ENCODE assay signal across 8 cellular contexts in the genomic region with DNA sequence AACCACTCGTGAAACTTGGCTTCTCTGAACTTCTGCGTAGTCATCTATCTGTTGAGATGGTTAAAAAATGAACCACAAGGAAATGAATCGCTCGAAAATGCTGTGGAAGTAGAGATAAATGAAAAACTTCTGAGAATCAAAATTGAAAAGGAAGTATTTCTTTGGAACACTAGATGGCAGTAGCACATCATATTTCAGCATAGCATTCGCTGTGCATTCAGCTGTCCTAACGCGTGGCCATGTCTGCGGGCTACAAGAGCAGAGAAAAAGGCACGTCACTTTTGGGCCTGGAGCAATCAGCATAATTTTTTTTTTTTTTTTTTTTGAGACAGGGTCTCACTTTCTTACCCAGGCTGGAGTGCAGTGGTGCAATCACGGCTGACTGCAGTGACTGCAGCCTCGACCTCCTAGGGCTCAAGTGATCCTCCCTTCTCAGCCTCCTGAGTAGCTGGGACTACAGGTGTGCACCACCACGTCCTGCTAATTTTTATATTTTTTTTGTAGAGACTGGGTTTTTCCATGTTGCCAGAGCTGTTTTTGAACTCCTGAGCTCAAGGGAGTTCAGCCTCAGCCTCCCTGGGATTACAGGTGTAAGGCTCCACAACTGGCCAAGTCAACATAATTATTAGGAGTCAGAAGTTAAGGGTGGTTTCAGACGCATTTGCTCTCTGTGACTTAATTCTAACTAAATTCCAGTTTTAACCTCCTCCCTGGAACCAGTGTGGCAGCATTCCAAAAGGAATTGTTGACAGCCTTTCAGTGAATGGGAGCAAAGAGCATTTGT. TPM values are rescaled to one million over a fixed set of nuclear protein-coding genes. Genes with fewer than 3 reads are reported as not detected.
DNase-seq lines count a peak whose midpoint lies in the region; ATAC-seq, FAIRE-seq and TF ChIP-seq lines count a peak whose summit lies in the region.

No MANE protein-coding gene starts in this region.

- H3K36me3 ChIP-seq in endothelial cell of umbilical vein (ENCODE audit: control insufficient read depth in 2 of 2, extremely low read depth in 1 of 2, insufficient read depth in 2 of 2, low read length in 2 of 2) = no peaks in the 10 kb centered on the region
- H3K36me3 ChIP-seq in mucosa of descending colon (ENCODE audit: low read depth) = no peaks in the 10 kb centered on the region
- H3K36me3 ChIP-seq in thyroid gland = no peaks in the 10 kb centered on the region

- WGBS in thyroid gland, 2 donors = 19 to 21% methylated on average over 13 of the region's 13 CpGs

- peaks cover 7% of the 10 kb centered on the region for H3K4me1 Mint-ChIP-seq in activated CD4-positive, alpha-beta T cell treated with anti-CD3 and anti-CD28 coated beads, Interleukin-2, amount 10 ng/mL, durations not matched to agents 24 days and 14 days

- H2AFZ ChIP-seq in endothelial cell of umbilical vein (ENCODE audit: low read depth, low read length) = no peak overlapping the region

- CTCF ChIA-PET in endothelial cell of umbilical vein (lab: Charles Lee) = interaction anchor here (0.6 to 4.0 kb wide), 53 partner anchors 9 to 1324 kb away, joined by 3 to 50 read pairs (median 4); a partner anchor contains a TSS

- no peaks in the 10 kb centered on the region for H3K79me2 ChIP-seq in endothelial cell of umbilical vein (ENCODE audit: control insufficient read depth, insufficient read depth, low read length)

- H3K9me3 Mint-ChIP-seq in activated CD4-positive, alpha-beta T cell treated with anti-CD3 and anti-CD28 coated beads, Interleukin-2, amount 10 ng/mL, durations not matched to agents 24 days and 14 days = no peaks in the 10 kb centered on the region

- no peaks in the 10 kb centered on the region for H4K20me1 ChIP-seq in endothelial cell of umbilical vein (replicated peaks; ENCODE audit: control insufficient read depth, extremely low read depth, insufficient read depth, low read length)

- no peak overlapping the region for H3K4me2 ChIP-seq in endothelial cell of umbilical vein (ENCODE audit: insufficient read depth, low read length)

- peaks cover 4% of the 10 kb centered on the region for H3K9me1 ChIP-seq in endothelial cell of umbilical vein (replicated peaks; ENCODE audit: control insufficient read depth, extremely low read depth, insufficient read depth, low read length)

- no peak overlapping the region for H3K9ac ChIP-seq in endothelial cell of umbilical vein (replicated peaks; ENCODE audit: extremely low read depth, insufficient read depth, low read length)

- H3K4me1 ChIP-seq in endothelial cell of umbilical vein (ENCODE audit: control insufficient read depth, extremely low read depth, insufficient read depth, low read length) (no peaks in the 10 kb centered on the region), mucosa of descending colon (ENCODE audit: low read depth) (no peaks in the 10 kb centered on the region), thyroid gland (no peaks in the 10 kb centered on the region)

- H3K36me3 Mint-ChIP-seq in activated CD4-positive, alpha-beta T cell treated with anti-CD3 and anti-CD28 coated beads, Interleukin-2, amount 10 ng/mL, durations not matched to agents 24 days and 14 days (ENCODE audit: low read depth) = no peaks in the 10 kb centered on the region

- dilution Hi-C loops in endothelial cell of umbilical vein (cut with MboI; ENCODE audit: extremely low pct_ligation_motif_present, low sequenced_read_pairs) = no loop called here

- no peak overlapping the region for H3K27ac ChIP-seq in endothelial cell of umbilical vein (ENCODE audit: insufficient read depth, low read depth, low read length)
- H3K27ac ChIP-seq in thyroid gland = no peak overlapping the region

- H3K27me3 Mint-ChIP-seq in activated CD4-positive, alpha-beta T cell treated with anti-CD3 and anti-CD28 coated beads, Interleukin-2, amount 10 ng/mL, durations not matched to agents 24 days and 14 days = peaks cover 44% of the 10 kb centered on the region

- POLR2A ChIA-PET in endothelial cell of umbilical vein (lab: Charles Lee) = interaction anchor here (0.7 kb wide), 1 partner anchor 872 kb away, joined by 4 read pairs; a partner anchor contains a TSS

- no TSS peak for BruUV-seq in endothelial cell of umbilical vein (replicated peaks; lab: Mats Ljungman, UMichigan)

- intact Hi-C loops in activated CD4-positive, alpha-beta T cell treated with anti-CD3 and anti-CD28 coated beads, Interleukin-2, amount 10 ng/mL, durations not matched to agents 24 days and 14 days (cut with micrococcal nuclease) = loop anchor here (1.0 to 5.0 kb wide), 6 partner anchors 171 to 651 kb away; no protein-coding TSS in a partner anchor
- intact Hi-C loops in endothelial cell of umbilical vein (cut with micrococcal nuclease) = loop anchor here (1.0 to 2.0 kb wide), 10 partner anchors 162 to 1248 kb away; a partner anchor contains a TSS
- intact Hi-C loops in mucosa of descending colon (cut with DNase I, micrococcal nuclease) = loop anchor here (5.0 to 10.0 kb wide), 3 partner anchors 171 to 399 kb away; a partner anchor contains a TSS
- intact Hi-C loops in thyroid gland (cut with DNase I) = loop anchor here (5.0 to 10.0 kb wide), 4 partner anchors 171 to 479 kb away; a partner anchor contains a TSS

- peak; percentile 42 to 44 for TF ChIP-seq CTCF in endothelial cell of umbilical vein (IDR thresholded peaks at IDR 0.05; ENCODE audit: extremely low read depth in 1 of 2, insufficient read depth in 1 of 2, low read depth in 1 of 2, low read length in 2 of 2)
- TF ChIP-seq CTCF in mucosa of descending colon (IDR thresholded peaks at IDR 0.05) = peak; percentile 25
- peak; percentile 26 to 90 (median 72) for TF ChIP-seq CTCF in thyroid gland (IDR thresholded peaks at IDR 0.05)

- H3K27me3 ChIP-seq in endothelial cell of umbilical vein (ENCODE audit: control insufficient read depth in 2 of 2, insufficient read depth in 2 of 2, low read length in 2 of 2) = peaks cover 5 to 8% of the 10 kb centered on the region in 2 experiments
- H3K27me3 ChIP-seq in thyroid gland = no peaks in the 10 kb centered on the region

- peak; percentile 75 for ATAC-seq in GM18511 (IDR thresholded peaks at IDR 0.05; ENCODE audit: unreplicated experiment)
- peak; percentile 87 for ATAC-seq in HG03354 (IDR thresholded peaks at IDR 0.05; ENCODE audit: poor library complexity, severe bottlenecking, unreplicated experiment)
- peak; percentile 90 for ATAC-seq in mucosa of descending colon

- H3K4me3 ChIP-seq in endothelial cell of umbilical vein (replicated peaks in 1 of 3; ENCODE audit: insufficient read depth in 1 of 3, low read depth in 1 of 3, low read length in 3 of 3) = no peak overlapping the region
- H3K4me3 ChIP-seq in mucosa of descending colon = no peak overlapping the region
- H3K4me3 ChIP-seq in thyroid gland (replicated peaks in 1 of 3) = no peak overlapping the region

- no peak overlapping the region for H3K4me3 Mint-ChIP-seq in activated CD4-positive, alpha-beta T cell treated with anti-CD3 and anti-CD28 coated beads, Interleukin-2, amount 10 ng/mL, durations not matched to agents 24 days and 14 days

- TF ChIP-seq POLR2A in endothelial cell of umbilical vein (IDR thresholded peaks at IDR 0.05; ENCODE audit: low read depth, low read length) (no peak), thyroid gland (IDR thresholded peaks at IDR 0.05) (no peak)

- peak; percentile 79 for DNase-seq in AG20443 (ENCODE audit: low spot score)
- DNase-seq in NCI-H446 treated with DMSO at 0.1 percent for 48 hours (lab: John Stamatoyannopoulos, UW) = peak; percentile 38
- peak; percentile 81 for DNase-seq in activated CD4-positive, alpha-beta T cell treated with anti-CD3 and anti-CD28 coated beads, Interleukin-2, amount 10 ng/mL, durations not matched to agents 24 days and 14 days
- DNase-seq in endothelial cell of umbilical vein (ENCODE audit: low read depth, low spot score) = peak; percentile 71
- DNase-seq in mucosa of descending colon = peak in 1 of 3 donors; percentile 59
- peak; percentile 49 to 60 for DNase-seq in thyroid gland

- H3K9me3 ChIP-seq in endothelial cell of umbilical vein (replicated peaks; ENCODE audit: control insufficient read depth, insufficient read depth, low read length) = no peaks in the 10 kb centered on the region
- no peaks in the 10 kb centered on the region for H3K9me3 ChIP-seq in mucosa of descending colon
- no peaks in the 10 kb centered on the region for H3K9me3 ChIP-seq in thyroid gland

- peak; percentile 95 for FAIRE-seq in endothelial cell of umbilical vein (lab: Jason Lieb, UNC)

- no peak overlapping the region for H3K27ac Mint-ChIP-seq in activated CD4-positive, alpha-beta T cell treated with anti-CD3 and anti-CD28 coated beads, Interleukin-2, amount 10 ng/mL, durations not matched to agents 24 days and 14 days

TF ChIP-seq in endothelial cell of umbilical vein, 7 proteins besides CTCF, POLR2A, EP300 and RAD21 (continues in another document):
- TF ChIP-seq JUN (IDR thresholded peaks at IDR 0.05; ENCODE audit: borderline replicate concordance, insufficient read depth, insufficient read length, low read depth) (no peak), FOS (IDR thresholded peaks at IDR 0.05; ENCODE audit: borderline replicate concordance, insufficient read depth, low read length) (no peak)

RNA-seq across cellular contexts. Expression of a gene that starts 8.8 kb away (rescaled TPM):
- 4.8 TPM in 2 replicates for total RNA-seq in activated CD4-positive, alpha-beta T cell treated with anti-CD3 and anti-CD28 coated beads, Interleukin-2, amount 10 ng/mL, durations not matched to agents 24 days and 14 days
- total RNA-seq in endothelial cell of umbilical vein (27.4 and 30.2 TPM in 2 replicates), mucosa of descending colon (10 to 100 TPM; 47.9 to 72.9 (median 60.3) TPM), thyroid gland (10 to 100 TPM; 26.4 to 47.8 (median 31.2) TPM)
- polyA plus RNA-seq in endothelial cell of umbilical vein = 15.7 and 18.8 TPM in 2 replicates
- polyA plus RNA-seq in endothelial cell of umbilical vein (2011; cell fraction: cytosol; rRNA removed) = 11.7 and 13.0 TPM in 2 replicates
- polyA plus RNA-seq in endothelial cell of umbilical vein (2011; cell fraction: nucleus; rRNA removed) = 4.6 and 4.9 TPM in 2 replicates
- polyA plus RNA-seq in endothelial cell of umbilical vein (2012) = 34.6 and 43.8 TPM in 2 replicates
- 24.0 and 26.1 TPM in 2 replicates for polyA minus RNA-seq in endothelial cell of umbilical vein
- polyA minus RNA-seq in endothelial cell of umbilical vein (2011; cell fraction: cytosol; rRNA and poly(A)+ RNA removed) = 23.8 TPM
- polyA minus RNA-seq in endothelial cell of umbilical vein (2011; cell fraction: nucleus; rRNA and poly(A)+ RNA removed) = 2.6 and 4.0 TPM in 2 replicates

RNA-seq across cellular contexts. Expression of a gene that starts 45.7 kb away (rescaled TPM):
- total RNA-seq in activated CD4-positive, alpha-beta T cell treated with anti-CD3 and anti-CD28 coated beads, Interleukin-2, amount 10 ng/mL, durations not matched to agents 24 days and 14 days = 0.47 TPM in 2 replicates
- total RNA-seq in endothelial cell of umbilical vein (7.0 and 7.3 TPM in 2 replicates), mucosa of descending colon (10 to 100 TPM; 10.1 to 24.3 (median 21.1) TPM), thyroid gland (1 to 10 TPM; 2.4 to 7.2 (median 4.4) TPM)
- polyA plus RNA-seq in endothelial cell of umbilical vein = 1.0 and 1.3 TPM in 2 replicates
- polyA plus RNA-seq in endothelial cell of umbilical vein (2011; cell fraction: cytosol; rRNA removed) = 1.7 and 1.8 TPM in 2 replicates
- polyA plus RNA-seq in endothelial cell of umbilical vein (2011; cell fraction: nucleus; rRNA removed) = 2.2 and 2.3 TPM in 2 replicates
- 2.6 and 5.4 TPM in 2 replicates for polyA plus RNA-seq in endothelial cell of umbilical vein (2012)
- polyA minus RNA-seq in endothelial cell of umbilical vein = 5.6 and 6.5 TPM in 2 replicates
- polyA minus RNA-seq in endothelial cell of umbilical vein (2011; cell fraction: cytosol; rRNA and poly(A)+ RNA removed) = 1.7 TPM
- 3.3 and 4.0 TPM in 2 replicates for polyA minus RNA-seq in endothelial cell of umbilical vein (2011; cell fraction: nucleus; rRNA and poly(A)+ RNA removed)
